ENCODE assay signal across 1 cellular context in genomic region chr2:65122313-65122712, GRCh38.
TF ChIP-seq lines count a peak whose summit lies in the region.

No MANE protein-coding gene starts in this region.

TF ChIP-seq in K562, 482 proteins besides CTCF, POLR2A, EP300 and RAD21 (continued from another document):
- TF ChIP-seq ATF3 (IDR thresholded peaks at IDR 0.05) (peak; percentile 68), ATF3 (CRISPR knock-in tag; conservative IDR thresholded peaks at IDR 0.05) (no peak), GATAD2A (IDR thresholded peaks at IDR 0.05) (no peak), RBM15 (IDR thresholded peaks at IDR 0.05; ENCODE audit: insufficient read depth, low read length) (no peak)
